ENCODE assay signal across 15 cellular contexts in genomic region chr3:177362646-177363045, GRCh38.
DNase-seq lines count a peak whose midpoint lies in the region; ATAC-seq and TF ChIP-seq lines count a peak whose summit lies in the region.
"Had no signal": no experiment of that assay in that cellular context is flagged by ENCODE, and none has a peak within 500 bp of the region (broad histone marks: within the 10 kb centered on the region; RNA-seq: fewer than 3 reads in every experiment).

No MANE protein-coding gene starts in this region.

- DNase-seq in NCI-H2081 (lab: John Stamatoyannopoulos, UW) (peak; percentile 49 to 51), NCI-H2081 treated with DMSO at 0.1 percent for 48 hours (lab: John Stamatoyannopoulos, UW) (no peak), NCI-H2171 treated with DMSO at 0.1 percent for 48 hours (lab: John Stamatoyannopoulos, UW) (peak; percentile 63), smooth muscle cell (lab: John Stamatoyannopoulos, UW; ENCODE audit: unreplicated experiment) (no peak), hepatic stellate cell (ENCODE audit: low spot score) (no peak), CD14-positive monocyte (ENCODE audit: low spot score) (no peak)
- no peak for DNase-seq in activated T-cell treated with anti-CD3 and anti-CD28 coated beads, Interleukin-2, amount 50 U/mL, for 4 hours
- DNase-seq: activated effector memory CD4-positive, alpha-beta T cell treated with Interleukin-2 at 50 U/mL for 16 hours; kidney glomerular epithelial cell; NCI-H226 had no signal

- H3K27me3 Mint-ChIP-seq in activated T-cell treated with anti-CD3 and anti-CD28 coated beads, Interleukin-2, amount 50 U/mL, for 4 hours (ENCODE audit: low read depth), result no peaks in the 10 kb centered on the region
- H3K27me3 Mint-ChIP-seq in CD14-positive monocyte (ENCODE audit: low read depth in 3 of 3), result peaks cover 0 to 4% (median 3%) of the 10 kb centered on the region in 3 donors

- H3K27ac ChIP-seq in iPS-20b (ENCODE audit: low read length) (no peak overlapping the region), smooth muscle cell (ENCODE audit: low read depth) (no peak overlapping the region)
- H3K27ac ChIP-seq: HL-60 had no signal

- H3K36me3 Mint-ChIP-seq in activated T-cell treated with anti-CD3 and anti-CD28 coated beads, Interleukin-2, amount 50 U/mL, for 4 hours (ENCODE audit: insufficient read depth), result no peaks in the 10 kb centered on the region
- no peaks in the 10 kb centered on the region for H3K36me3 Mint-ChIP-seq in CD14-positive monocyte

- no peaks in the 10 kb centered on the region for H3K79me2 ChIP-seq in smooth muscle cell (ENCODE audit: low read depth)

- H2AFZ ChIP-seq in smooth muscle cell (ENCODE audit: low read depth), result peak overlapping the region; percentile 41

- no peak for ATAC-seq in activated T-cell treated with anti-CD3 and anti-CD28 coated beads, Interleukin-2, amount 50 U/mL, for 4 hours
- ATAC-seq: A549 had no signal

- H3K27me3 ChIP-seq in iPS-20b (ENCODE audit: insufficient read depth, low read length), result no peaks in the 10 kb centered on the region
- no peaks in the 10 kb centered on the region for H3K27me3 ChIP-seq in smooth muscle cell (ENCODE audit: low read depth)
- H3K27me3 ChIP-seq: ascending aorta had no signal

- no peak overlapping the region for H3K4me2 ChIP-seq in smooth muscle cell
- H3K4me2 ChIP-seq: A549 had no signal

- H3K27ac Mint-ChIP-seq in CD14-positive monocyte, result peak overlapping the region in 1 of 7 donors; percentile 50

- H3K4me1 Mint-ChIP-seq in activated T-cell treated with anti-CD3 and anti-CD28 coated beads, Interleukin-2, amount 50 U/mL, for 4 hours (ENCODE audit: low read depth), result peaks cover 42% of the 10 kb centered on the region
- peaks cover 37% of the 10 kb centered on the region for H3K4me1 Mint-ChIP-seq in CD14-positive monocyte

- H3K4me3 ChIP-seq in iPS-20b (ENCODE audit: low read length) (no peak overlapping the region), smooth muscle cell (no peak overlapping the region)
- H3K4me3 ChIP-seq: A549, ascending aorta, thoracic aorta had no signal

- peaks cover 24% of the 10 kb centered on the region; the same call in 1 of the 2 replicates for H3K4me1 ChIP-seq in iPS-20b (ENCODE audit: insufficient read depth, low read length)
- H3K4me1 ChIP-seq in smooth muscle cell (ENCODE audit: low read depth), result peaks cover 39% of the 10 kb centered on the region

- WGBS in smooth muscle cell (ENCODE audit: low lambda C conversion rate), result 51% methylated on average over 2 of the region's 2 CpGs

- H3K36me3 ChIP-seq in iPS-20b (ENCODE audit: insufficient read depth, low read depth, low read length) (no peaks in the 10 kb centered on the region), smooth muscle cell (ENCODE audit: low read depth) (no peaks in the 10 kb centered on the region)
- H3K36me3 ChIP-seq: ascending aorta, thoracic aorta had no signal

- no peak overlapping the region for H3K4me3 Mint-ChIP-seq in activated T-cell treated with anti-CD3 and anti-CD28 coated beads, Interleukin-2, amount 50 U/mL, for 4 hours
- H3K4me3 Mint-ChIP-seq in CD14-positive monocyte, result no peak overlapping the region

- no peaks in the 10 kb centered on the region for H3K9me3 Mint-ChIP-seq in activated T-cell treated with anti-CD3 and anti-CD28 coated beads, Interleukin-2, amount 50 U/mL, for 4 hours
- no peaks in the 10 kb centered on the region for H3K9me3 Mint-ChIP-seq in CD14-positive monocyte

- H3K9me3 ChIP-seq in iPS-20b (ENCODE audit: insufficient read depth, low read depth, low read length) (no peaks in the 10 kb centered on the region), smooth muscle cell (replicated peaks; ENCODE audit: low read depth) (no peaks in the 10 kb centered on the region)
- H3K9me3 ChIP-seq: A549, ascending aorta, thoracic aorta had no signal

- intact Hi-C loops in CD14-positive monocyte (cut with micrococcal nuclease), result loop anchor here (5.0 to 10.0 kb wide), 4 partner anchors 62 to 412 kb away; no protein-coding TSS in a partner anchor

- H3F3A ChIP-seq in smooth muscle cell (ENCODE audit: low read depth), result peaks cover 19% of the 10 kb centered on the region

- 0 out of 2 replicates have a peak overlapping the region, but pooled peaks have one; percentile 5 for H3K9ac ChIP-seq in iPS-20b (ENCODE audit: low read depth, low read length)
- no peak overlapping the region for H3K9ac ChIP-seq in smooth muscle cell (ENCODE audit: low read depth)

- TF ChIP-seq CTCF in smooth muscle cell (IDR thresholded peaks at IDR 0.05; ENCODE audit: borderline replicate concordance, insufficient read depth, poor library complexity, severe bottlenecking) (no peak), CD14-positive monocyte (IDR thresholded peaks at IDR 0.05) (no peak)

- H4K20me1 ChIP-seq in smooth muscle cell (ENCODE audit: low read depth), result no peaks in the 10 kb centered on the region

Comparison
In these comparisons a context has a peak if more than half of its experiments do, and no peak if none do; other contexts are left out.
1. DNase-seq: peak in NCI-H2081 (2 of 2) and NCI-H2171 treated with DMSO at 0.1 percent for 48 hours (single experiment); none in NCI-H2081 treated with DMSO at 0.1 percent for 48 hours (single experiment), smooth muscle cell (single experiment), activated T-cell treated with anti-CD3 and anti-CD28 coated beads, Interleukin-2, amount 50 U/mL, for 4 hours (single experiment), hepatic stellate cell (single experiment) and CD14-positive monocyte (single experiment).